3 cellular contexts compared by ENCODE assay signal in genomic region chr10:69750011-69750373, GRCh38.
TF ChIP-seq lines count a peak whose summit lies in the region.

No MANE protein-coding gene starts in this region.

TF ChIP-seq in SK-N-SH, 30 proteins besides CTCF, POLR2A, EP300 and RAD21 (continued from another document):
- TF ChIP-seq MEF2A (IDR thresholded peaks at IDR 0.05; ENCODE audit: borderline replicate concordance, low read depth) (no peak), POLR2AphosphoS5 (IDR thresholded peaks at IDR 0.05; ENCODE audit: low read depth, low read length) (no peak), RCOR1 (IDR thresholded peaks at IDR 0.05; ENCODE audit: low read length) (no peak)

TF ChIP-seq in SK-N-SH treated with all-trans-retinoic acid at 6 μM for 48 hours, 23 proteins besides CTCF, POLR2A, EP300 and RAD21 (continued from another document):
- no peak for TF ChIP-seq PATZ1 (CRISPR knock-in tag; IDR thresholded peaks at IDR 0.05; ENCODE audit: borderline replicate concordance)
- TF ChIP-seq, protein P1, sequence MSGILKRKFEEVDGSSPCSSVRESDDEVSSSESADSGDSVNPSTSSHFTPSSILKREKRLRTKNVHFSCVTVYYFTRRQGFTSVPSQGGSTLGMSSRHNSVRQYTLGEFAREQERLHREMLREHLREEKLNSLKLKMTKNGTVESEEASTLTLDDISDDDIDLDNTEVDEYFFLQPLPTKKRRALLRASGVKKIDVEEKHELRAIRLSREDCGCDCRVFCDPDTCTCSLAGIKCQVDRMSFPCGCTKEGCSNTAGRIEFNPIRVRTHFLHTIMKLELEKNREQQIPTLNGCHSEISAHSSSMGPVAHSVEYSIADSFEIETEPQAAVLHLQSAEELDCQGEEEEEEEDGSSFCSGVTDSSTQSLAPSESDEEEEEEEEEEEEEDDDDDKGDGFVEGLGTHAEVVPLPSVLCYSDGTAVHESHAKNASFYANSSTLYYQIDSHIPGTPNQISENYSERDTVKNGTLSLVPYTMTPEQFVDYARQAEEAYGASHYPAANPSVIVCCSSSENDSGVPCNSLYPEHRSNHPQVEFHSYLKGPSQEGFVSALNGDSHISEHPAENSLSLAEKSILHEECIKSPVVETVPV (CRISPR knock-in tag; IDR thresholded peaks at IDR 0.05) = no peak

TF ChIP-seq in WTC11, 78 proteins besides CTCF, POLR2A, EP300 and RAD21 (continued from another document):
- TF ChIP-seq, protein P2, sequence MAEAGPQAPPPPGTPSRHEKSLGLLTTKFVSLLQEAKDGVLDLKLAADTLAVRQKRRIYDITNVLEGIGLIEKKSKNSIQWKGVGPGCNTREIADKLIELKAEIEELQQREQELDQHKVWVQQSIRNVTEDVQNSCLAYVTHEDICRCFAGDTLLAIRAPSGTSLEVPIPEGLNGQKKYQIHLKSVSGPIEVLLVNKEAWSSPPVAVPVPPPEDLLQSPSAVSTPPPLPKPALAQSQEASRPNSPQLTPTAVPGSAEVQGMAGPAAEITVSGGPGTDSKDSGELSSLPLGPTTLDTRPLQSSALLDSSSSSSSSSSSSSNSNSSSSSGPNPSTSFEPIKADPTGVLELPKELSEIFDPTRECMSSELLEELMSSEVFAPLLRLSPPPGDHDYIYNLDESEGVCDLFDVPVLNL (CRISPR knock-in tag; IDR thresholded peaks at IDR 0.05; ENCODE audit: borderline replicate concordance, low read depth) = no peak
- TF ChIP-seq GRHL2 (CRISPR knock-in tag; IDR thresholded peaks at IDR 0.05; ENCODE audit: insufficient replicate concordance, severe bottlenecking) (no peak), TEAD1 (CRISPR knock-in tag; IDR thresholded peaks at IDR 0.05) (no peak), NFE2L1 (CRISPR knock-in tag; IDR thresholded peaks at IDR 0.05) (no peak), ZMAT4 (CRISPR knock-in tag; IDR thresholded peaks at IDR 0.05) (no peak), TP53 (CRISPR knock-in tag; IDR thresholded peaks at IDR 0.05) (no peak), ZNF219 (CRISPR knock-in tag; IDR thresholded peaks at IDR 0.05; ENCODE audit: borderline replicate concordance) (no peak), MYBL2 (CRISPR knock-in tag; IDR thresholded peaks at IDR 0.05) (no peak)
- TF ChIP-seq, protein P3, sequence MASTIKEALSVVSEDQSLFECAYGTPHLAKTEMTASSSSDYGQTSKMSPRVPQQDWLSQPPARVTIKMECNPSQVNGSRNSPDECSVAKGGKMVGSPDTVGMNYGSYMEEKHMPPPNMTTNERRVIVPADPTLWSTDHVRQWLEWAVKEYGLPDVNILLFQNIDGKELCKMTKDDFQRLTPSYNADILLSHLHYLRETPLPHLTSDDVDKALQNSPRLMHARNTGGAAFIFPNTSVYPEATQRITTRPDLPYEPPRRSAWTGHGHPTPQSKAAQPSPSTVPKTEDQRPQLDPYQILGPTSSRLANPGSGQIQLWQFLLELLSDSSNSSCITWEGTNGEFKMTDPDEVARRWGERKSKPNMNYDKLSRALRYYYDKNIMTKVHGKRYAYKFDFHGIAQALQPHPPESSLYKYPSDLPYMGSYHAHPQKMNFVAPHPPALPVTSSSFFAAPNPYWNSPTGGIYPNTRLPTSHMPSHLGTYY (CRISPR knock-in tag; IDR thresholded peaks at IDR 0.05) = no peak
